1 cellular context compared by ENCODE assay signal in genomic region chr1:55053265-55053954, GRCh38.
TF ChIP-seq lines count a peak whose summit lies in the region.

No MANE protein-coding gene starts in this region.

TF ChIP-seq in HepG2, 621 proteins besides CTCF, POLR2A, EP300 and RAD21 (continued from another document and continues in another):
- TF ChIP-seq ZBTB40 (IDR thresholded peaks at IDR 0.05) (no peak), ZBTB40 (CRISPR knock-in tag; IDR thresholded peaks at IDR 0.05) (no peak), NFKB2 (CRISPR knock-in tag; IDR thresholded peaks at IDR 0.05; ENCODE audit: borderline replicate concordance) (0 out of 2 replicates have a peak, but pooled peaks have one; percentile 18), CBX5 (CRISPR knock-in tag; IDR thresholded peaks at IDR 0.05; ENCODE audit: borderline replicate concordance) (no peak), ZZZ3 (CRISPR knock-in tag; IDR thresholded peaks at IDR 0.05; ENCODE audit: borderline replicate concordance) (no peak), ZNF597 (CRISPR knock-in tag; IDR thresholded peaks at IDR 0.05) (no peak), ZNF329 (CRISPR knock-in tag; IDR thresholded peaks at IDR 0.05; ENCODE audit: low read depth) (no peak), TBP (CRISPR knock-in tag; IDR thresholded peaks at IDR 0.05) (no peak), CERS6 (CRISPR knock-in tag; IDR thresholded peaks at IDR 0.05) (no peak), ZSCAN25 (CRISPR knock-in tag; IDR thresholded peaks at IDR 0.05) (no peak), ATF3 (CRISPR knock-in tag; IDR thresholded peaks at IDR 0.05) (no peak), ZNF30 (CRISPR knock-in tag; IDR thresholded peaks at IDR 0.05) (no peak), MAFK (conservative IDR thresholded peaks at IDR 0.05 in 1 of 2, IDR thresholded peaks at IDR 0.05 in 1 of 2; ENCODE audit: low read length in 2 of 2) (no peak), CENPBD1 (CRISPR knock-in tag; IDR thresholded peaks at IDR 0.05; ENCODE audit: borderline replicate concordance, low read depth) (no peak), IKZF1 (IDR thresholded peaks at IDR 0.05) (no peak), HMG20B (CRISPR knock-in tag; conservative IDR thresholded peaks at IDR 0.05) (no peak), ZBTB8A (CRISPR knock-in tag; IDR thresholded peaks at IDR 0.05; ENCODE audit: borderline replicate concordance, low read depth) (no peak), ZNF556 (CRISPR knock-in tag; IDR thresholded peaks at IDR 0.05; ENCODE audit: borderline replicate concordance) (peak; percentile 41; the same call in 1 of the 2 replicates), TEAD3 (CRISPR knock-in tag; optimal IDR thresholded peaks at IDR 0.05; ENCODE audit: borderline replicate concordance) (no peak), ZNF547 (CRISPR knock-in tag; IDR thresholded peaks at IDR 0.05) (no peak), ZNF180 (CRISPR knock-in tag; IDR thresholded peaks at IDR 0.05; ENCODE audit: borderline replicate concordance, low read depth) (no peak), ZNF879 (CRISPR knock-in tag; IDR thresholded peaks at IDR 0.05) (no peak), ZNF235 (CRISPR knock-in tag; IDR thresholded peaks at IDR 0.05; ENCODE audit: borderline replicate concordance) (no peak), KDM1A (CRISPR knock-in tag; IDR thresholded peaks at IDR 0.05) (no peak), GABPB1 (CRISPR knock-in tag; IDR thresholded peaks at IDR 0.05) (no peak), ZNF501 (CRISPR knock-in tag; IDR thresholded peaks at IDR 0.05) (no peak), ZBTB7A (CRISPR knock-in tag; IDR thresholded peaks at IDR 0.05) (no peak), MAX (IDR thresholded peaks at IDR 0.05) (peak; percentile 30; the same call in 1 of the 2 replicates), HHEX (CRISPR knock-in tag; IDR thresholded peaks at IDR 0.05) (no peak), NAIF1 (CRISPR knock-in tag; IDR thresholded peaks at IDR 0.05; ENCODE audit: borderline replicate concordance) (no peak), ZNF552 (CRISPR knock-in tag; IDR thresholded peaks at IDR 0.05; ENCODE audit: borderline replicate concordance) (no peak), TCF12 (IDR thresholded peaks at IDR 0.05) (no peak), TCF12 (CRISPR knock-in tag; IDR thresholded peaks at IDR 0.05) (no peak), ZMAT3 (CRISPR knock-in tag; conservative IDR thresholded peaks at IDR 0.05) (no peak), SMARCE1 (IDR thresholded peaks at IDR 0.05; ENCODE audit: borderline replicate concordance) (no peak), ZNF724P (CRISPR knock-in tag; IDR thresholded peaks at IDR 0.05; ENCODE audit: borderline replicate concordance) (no peak), CCAR2 (optimal IDR thresholded peaks at IDR 0.05; ENCODE audit: low read depth, low read length) (no peak), KLF11 (CRISPR knock-in tag; IDR thresholded peaks at IDR 0.05) (no peak), WIZ (CRISPR knock-in tag; IDR thresholded peaks at IDR 0.05) (no peak), ZNF546 (CRISPR knock-in tag; conservative IDR thresholded peaks at IDR 0.05) (no peak), ZNF460 (CRISPR knock-in tag; IDR thresholded peaks at IDR 0.05; ENCODE audit: borderline replicate concordance) (no peak), MBD4 (IDR thresholded peaks at IDR 0.05; ENCODE audit: borderline replicate concordance, low read length) (no peak), ZBTB2 (CRISPR knock-in tag; IDR thresholded peaks at IDR 0.05; ENCODE audit: low read depth) (no peak), ATAD3A (CRISPR knock-in tag; IDR thresholded peaks at IDR 0.05) (no peak), ZSCAN31 (CRISPR knock-in tag; IDR thresholded peaks at IDR 0.05; ENCODE audit: low read depth) (peak; percentile 33; the same call in 1 of the 2 replicates), SRSF9 (IDR thresholded peaks at IDR 0.05; ENCODE audit: borderline replicate concordance, insufficient read depth, low read depth, low read length, poor library complexity, severe bottlenecking) (no peak), ZNF83 (CRISPR knock-in tag; IDR thresholded peaks at IDR 0.05; ENCODE audit: borderline replicate concordance) (no peak)
